11 cellular contexts compared by ENCODE assay signal in genomic region chr12:59084758-59085383, GRCh38.
DNase-seq lines count a peak whose midpoint lies in the region; ATAC-seq and TF ChIP-seq lines count a peak whose summit lies in the region.
"Had no signal": no experiment of that assay in that cellular context is flagged by ENCODE, and none has a peak within 500 bp of the region (broad histone marks: within the 10 kb centered on the region; RNA-seq: fewer than 3 reads in every experiment).

No MANE protein-coding gene starts in this region.

- peak overlapping the region; percentile 94 for H3K27ac Mint-ChIP-seq in mesothelial cell of epicardium
- H3K27ac Mint-ChIP-seq: CD4-positive, CD25-positive, alpha-beta regulatory T cell had no signal

- no peaks in the 10 kb centered on the region for H3K9me3 ChIP-seq in gastrocnemius medialis

- no peaks in the 10 kb centered on the region for H3K36me3 ChIP-seq in gastrocnemius medialis

- H3K36me3 Mint-ChIP-seq in mesothelial cell of epicardium = no peaks in the 10 kb centered on the region
- H3K36me3 Mint-ChIP-seq: CD4-positive, CD25-positive, alpha-beta regulatory T cell had no signal

- TF ChIP-seq POLR2A in gastrocnemius medialis (IDR thresholded peaks at IDR 0.05) = no peak

- in situ Hi-C loops in GM13977 (cut with MboI; ENCODE audit: low pct_unique_long_range_greater_than_20kb, low sequenced_read_pairs, unreplicated experiment) = no loop called here
- in situ Hi-C loops in gastrocnemius medialis (cut with MboI; ENCODE audit: low sequenced_read_pairs in 4 of 4) = no loop called here

- no peak for ATAC-seq in gastrocnemius medialis

- peaks cover 0 to 2% (median 0%) of the 10 kb centered on the region in 3 donors for H3K27me3 ChIP-seq in gastrocnemius medialis

- H3K4me1 ChIP-seq in gastrocnemius medialis = no peaks in the 10 kb centered on the region

- peaks cover 35% of the 10 kb centered on the region for H3K4me1 Mint-ChIP-seq in mesothelial cell of epicardium
- H3K4me1 Mint-ChIP-seq: CD4-positive, CD25-positive, alpha-beta regulatory T cell had no signal

- CTCF ChIA-PET in AG04449 (lab: Yijun Ruan, JAX) = interaction anchor here (0.9 to 8.0 kb wide), 13 partner anchors 12 to 744 kb away, joined by 3 to 108 read pairs (median 5); partner anchors contain the start of gene LRIG3

- intact Hi-C loops in gastrocnemius medialis (cut with DNase I; ENCODE audit: low total_unique reads) = no loop called here

- H3K4me3 Mint-ChIP-seq in mesothelial cell of epicardium = peak overlapping the region; percentile 24
- H3K4me3 Mint-ChIP-seq: CD4-positive, CD25-positive, alpha-beta regulatory T cell had no signal

- H3K27ac ChIP-seq in gastrocnemius medialis = no peak overlapping the region

- TF ChIP-seq CTCF in AG04449 (IDR thresholded peaks at IDR 0.05; ENCODE audit: insufficient read depth, low read length, missing control alignments) (peak; percentile 3), choroid plexus epithelial cell (conservative IDR thresholded peaks at IDR 0.05; ENCODE audit: low read depth, low read length) (peak; percentile 44), mesothelial cell of epicardium (IDR thresholded peaks at IDR 0.05; ENCODE audit: unreplicated experiment) (no peak), GM13977 (IDR thresholded peaks at IDR 0.05; ENCODE audit: extremely low read depth, insufficient read depth, missing control alignments) (no peak), gastrocnemius medialis (IDR thresholded peaks at IDR 0.05 in 4 of 5, conservative IDR thresholded peaks at IDR 0.05 in 1 of 5) (no peak)

- H3K27me3 Mint-ChIP-seq in mesothelial cell of epicardium (ENCODE audit: low read depth) = no peaks in the 10 kb centered on the region
- H3K27me3 Mint-ChIP-seq: CD4-positive, CD25-positive, alpha-beta regulatory T cell had no signal

- no peaks in the 10 kb centered on the region for H3K9me3 Mint-ChIP-seq in mesothelial cell of epicardium

- POLR2A ChIA-PET in AG04449 (lab: Yijun Ruan, JAX) = interaction anchor here (0.6 to 1.4 kb wide), 5 partner anchors 152 to 544 kb away, joined by 3 to 7 read pairs (median 4); partner anchors contain the start of gene LRIG3

- H3K4me3 ChIP-seq in AG04449 (ENCODE audit: low read depth, low read length) = no peak overlapping the region; the same call in 1 of the 2 replicates
- no peak overlapping the region for H3K4me3 ChIP-seq in choroid plexus epithelial cell (ENCODE audit: low read depth, low read length)
- no peak overlapping the region for H3K4me3 ChIP-seq in gastrocnemius medialis

- DNase-seq in AG04449 (ENCODE audit: low read depth, low spot score) = peak; percentile 34
- peak; percentile 25 for DNase-seq in NCI-H128 (lab: John Stamatoyannopoulos, UW; ENCODE audit: unreplicated experiment)
- peak; percentile 60 for DNase-seq in choroid plexus epithelial cell (ENCODE audit: low read depth)
- DNase-seq in mesothelial cell of epicardium (ENCODE audit: low spot score in 2 of 2, unreplicated experiment in 2 of 2) = peak in 1 of 2 experiments; percentile 60
- DNase-seq in HuH-7.5 (ENCODE audit: low spot score) = no peak
- no peak for DNase-seq in GM13977 (ENCODE audit: low spot score)
- no peak for DNase-seq in NCI-H226
- no peak for DNase-seq in gastrocnemius medialis
- DNase-seq: CD4-positive, CD25-positive, alpha-beta regulatory T cell; MV-4-11; SW 1271 had no signal

Comparison
In these comparisons a context has a peak if more than half of its experiments do, and no peak if none do; other contexts are left out.
1. DNase-seq: peak in AG04449 (single experiment), NCI-H128 (single experiment) and choroid plexus epithelial cell (single experiment); none in HuH-7.5 (single experiment), GM13977 (single experiment), NCI-H226 (single experiment) and gastrocnemius medialis (0 of 2).
2. CTCF ChIP-seq: peak in AG04449 (single experiment) and choroid plexus epithelial cell (single experiment); none in mesothelial cell of epicardium (single experiment), GM13977 (single experiment) and gastrocnemius medialis (0 of 5).